Comparison of ENCODE assay signal across 16 cellular contexts in the genomic region with DNA sequence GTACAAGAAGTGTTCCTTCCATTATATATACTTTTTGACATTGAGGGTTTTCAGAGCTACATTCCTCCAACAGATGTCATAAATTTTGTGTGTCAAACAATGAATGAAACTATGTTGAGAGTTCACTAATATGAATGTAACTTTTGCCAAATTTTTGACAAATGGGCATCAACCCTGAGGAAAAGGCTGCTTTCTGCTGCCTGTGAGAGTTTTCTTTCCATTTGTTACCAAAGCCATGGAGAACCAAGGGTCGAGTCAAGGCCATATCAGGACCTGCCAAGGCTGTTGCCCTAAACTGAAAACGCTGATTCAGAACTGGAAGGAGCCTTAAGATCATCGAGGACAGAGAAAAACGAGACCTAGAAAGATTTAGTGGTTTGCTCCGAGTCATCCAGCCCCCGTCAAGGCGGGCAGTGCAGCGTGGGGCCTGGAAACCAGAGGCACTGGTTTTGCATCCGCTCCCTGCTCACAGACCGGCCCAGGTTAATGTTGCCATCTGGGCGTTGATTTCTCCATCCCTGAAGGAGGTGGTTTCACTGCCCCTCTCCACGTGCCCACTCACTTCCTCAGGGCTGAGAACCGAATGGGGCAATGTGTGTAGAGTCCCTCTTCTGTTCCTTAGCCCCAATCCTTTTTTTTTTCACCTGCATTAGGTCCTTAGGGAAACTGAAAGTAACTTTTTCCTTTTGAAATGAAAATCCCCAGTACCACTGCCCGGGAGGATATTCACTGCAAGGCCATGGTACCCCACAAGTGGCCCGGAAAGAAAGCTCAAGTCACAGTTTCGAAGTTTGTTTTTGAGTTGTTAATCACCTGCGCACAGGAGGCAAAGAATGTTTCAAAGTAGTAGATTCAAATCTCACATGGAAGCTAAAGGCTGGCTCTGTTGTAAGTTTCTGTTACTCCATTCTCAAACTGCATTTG. TPM values are rescaled to one million over a fixed set of nuclear protein-coding genes. Genes with fewer than 3 reads are reported as not detected.
DNase-seq lines count a peak whose midpoint lies in the region; ATAC-seq and TF ChIP-seq lines count a peak whose summit lies in the region.
"Had no signal": no experiment of that assay in that cellular context is flagged by ENCODE, and none has a peak within 500 bp of the region (broad histone marks: within the 10 kb centered on the region; RNA-seq: fewer than 3 reads in every experiment).

No MANE protein-coding gene starts in this region.

- H3K27ac ChIP-seq in IMR-90 (ENCODE audit: insufficient read depth, low read length) (peak overlapping the region; percentile 39), brain microvascular endothelial cell (peak overlapping the region; percentile 1), tibial nerve (peak overlapping the region in 1 of 4 donors; percentile 30)
- H3K27ac ChIP-seq: breast epithelium had no signal

- no peak for TF ChIP-seq RAD21 in IMR-90 (IDR thresholded peaks at IDR 0.05; ENCODE audit: low read length)

- H3K56ac ChIP-seq in IMR-90 (ENCODE audit: extremely low read depth, insufficient read depth, low read length), result peak overlapping the region; percentile 17; the same call in 1 of the 2 replicates

- H3K9me3 ChIP-seq in IMR-90 (ENCODE audit: control insufficient read depth, insufficient read depth, low read length) (no peaks in the 10 kb centered on the region), tibial nerve (no peaks in the 10 kb centered on the region)
- H3K9me3 ChIP-seq: breast epithelium had no signal

- H3K23ac ChIP-seq in IMR-90 (ENCODE audit: low read depth, low read length), result peak overlapping the region; percentile 34

- CTCF ChIA-PET in IMR-90 (lab: Yijun Ruan, JAX), result interaction anchor here (0.7 to 1.1 kb wide), 2 partner anchors 18 to 75 kb away, joined by 3 read pairs; no protein-coding TSS in a partner anchor

- in situ Hi-C loops in IMR-90 (cut with MboI; ENCODE audit: low sequenced_read_pairs) (no loop called here), brain microvascular endothelial cell (cut with HindIII; ENCODE audit: low pct_ligation_motif_present, low sequenced_read_pairs) (no loop called here)

- peak overlapping the region; percentile 21 for H2BK120ac ChIP-seq in IMR-90 (ENCODE audit: low read depth, low read length)

- 54% methylated on average over 12 of the region's 17 CpGs; no CpG with 5 or more reads in 1 of the 2 experiments for WGBS in IMR-90 (ENCODE audit: extremely low coverage in 2 of 2, insufficient read length in 1 of 2), 2 experiments
- 55 to 58% methylated on average over 17 of the region's 17 CpGs for WGBS in tibial nerve, 2 donors

- H3K9me1 ChIP-seq in IMR-90 (ENCODE audit: insufficient read depth, low read length), result peaks cover 17% of the 10 kb centered on the region

- H2BK5ac ChIP-seq in IMR-90 (ENCODE audit: low read depth, low read length, poor library complexity, severe bottlenecking), result peak overlapping the region; percentile 46

- 0 out of 2 replicates have a peak overlapping the region, but pooled peaks have one; percentile 39 for H3K9ac ChIP-seq in IMR-90 (ENCODE audit: low read depth, low read length)

- peak overlapping the region; percentile 8 for H4K5ac ChIP-seq in IMR-90 (ENCODE audit: low read depth, low read length)

- H2AK9ac ChIP-seq in IMR-90 (replicated peaks; ENCODE audit: low read depth, low read length, poor library complexity), result no peak overlapping the region

- H3K18ac ChIP-seq in IMR-90 (ENCODE audit: low read depth, low read length), result peak overlapping the region; percentile 58

- dilution Hi-C loops in IMR-90 (cut with HindIII; ENCODE audit: low sequenced_read_pairs, unreplicated experiment), result no loop called here

- H4K8ac ChIP-seq in IMR-90 (ENCODE audit: low read depth in 2 of 2, low read length in 2 of 2), result peak overlapping the region; percentile 29 to 53; a peak in 3 of 4 replicates

- H3K4me1 ChIP-seq in IMR-90 (ENCODE audit: control insufficient read depth, insufficient read depth, low read length) (peaks cover 17% of the 10 kb centered on the region), tibial nerve (peaks cover 0 to 18% (median 6%) of the 10 kb centered on the region in 4 donors)
- H3K4me1 ChIP-seq: breast epithelium had no signal

- peaks cover 2 to 7% of the 10 kb centered on the region in 2 experiments; a peak in 1 of 4 replicates for H3K79me1 ChIP-seq in IMR-90 (ENCODE audit: low read depth in 1 of 2, low read length in 2 of 2)

- H2BK15ac ChIP-seq in IMR-90 (ENCODE audit: low read depth, low read length), result peak overlapping the region; percentile 23; the same call in 1 of the 3 replicates

- POLR2A ChIA-PET in IMR-90 (lab: Charles Lee; ENCODE audit: unreplicated experiment), result no interaction called here

- H4K20me1 ChIP-seq in IMR-90 (ENCODE audit: insufficient read depth, low read length), result peaks cover 31% of the 10 kb centered on the region

- peak overlapping the region; percentile 61 for H4K91ac ChIP-seq in IMR-90 (ENCODE audit: insufficient read depth, low read depth, low read length)

- peak overlapping the region; percentile 76 for H3K4ac ChIP-seq in IMR-90 (ENCODE audit: low read depth, low read length)

- H3K14ac ChIP-seq in IMR-90 (replicated peaks; ENCODE audit: low read depth, low read length), result peak overlapping the region; percentile 49; the same call in 1 of the 2 replicates

- H3K4me3 ChIP-seq in IMR-90 (ENCODE audit: insufficient read depth, low read depth, low read length), result no peak overlapping the region
- H3K4me3 ChIP-seq in brain microvascular endothelial cell (ENCODE audit: low read depth, low read length), result no peak overlapping the region
- H3K4me3 ChIP-seq in tibial nerve, result no peak overlapping the region
- H3K4me3 ChIP-seq: breast epithelium had no signal

- no TSS peak for BruUV-seq in IMR-90 (replicated peaks; lab: Mats Ljungman, UMichigan)

- TF ChIP-seq EP300 in tibial nerve (IDR thresholded peaks at IDR 0.05), result no peak

- DNase-seq in IMR-90 (peak; percentile 46), brain microvascular endothelial cell (peak; percentile 27), kidney tubule cell (ENCODE audit: low spot score) (peak; percentile 23), stromal cell of bone marrow (ENCODE audit: low read depth) (peak; percentile 47), H4 (ENCODE audit: low spot score) (no peak), tibial nerve (ENCODE audit: low spot score in 2 of 2) (no peak), SHP77 treated with DMSO at 0.1 percent for 48 hours (lab: John Stamatoyannopoulos, UW) (no peak), Right ventricle myocardium inferior (ENCODE audit: missing footprints) (no peak)
- DNase-seq: activated CD4-positive, alpha-beta T cell treated with anti-CD3 and anti-CD28 coated beads for 1 hour; CD4-positive, alpha-beta T cell; left colon; NCI-H146; stimulated activated CD4-positive, alpha-beta T cell treated with anti-CD3 and anti-CD28 coated beads, Interleukin-1b, Interleukin-23, amount 100 ng/mL, for 48 hours; stimulated activated naive B cell treated with anti-CD40 and anti-IgM and Interleukin-4, amounts not matched to agents 10 μg/mL and 1 μg/mL and 100 μg/mL, for 72 hours; SW 1271 had no signal

- H3K27me3 ChIP-seq in IMR-90 (ENCODE audit: control insufficient read depth, insufficient read depth, low read length) (no peaks in the 10 kb centered on the region), brain microvascular endothelial cell (replicated peaks) (no peaks in the 10 kb centered on the region), tibial nerve (no peaks in the 10 kb centered on the region)
- H3K27me3 ChIP-seq: breast epithelium had no signal

- TF ChIP-seq POLR2A in IMR-90 (IDR thresholded peaks at IDR 0.05; ENCODE audit: low read depth, low read length) (no peak), tibial nerve (IDR thresholded peaks at IDR 0.05) (no peak)

- peak; percentile 2; the same call in 1 of the 2 replicates for ATAC-seq in IMR-90 (ENCODE audit: low read depth)
- no peak for ATAC-seq in Right ventricle myocardium inferior
- ATAC-seq: left colon; stimulated activated naive B cell treated with anti-CD40 and anti-IgM and Interleukin-4, amounts not matched to agents 10 μg/mL and 1 μg/mL and 100 μg/mL, for 72 hours had no signal

- TF ChIP-seq CTCF in IMR-90 (conservative IDR thresholded peaks at IDR 0.05; ENCODE audit: low read depth, low read length) (no peak), brain microvascular endothelial cell (IDR thresholded peaks at IDR 0.05; ENCODE audit: low read depth, low read length, missing control alignments) (no peak), tibial nerve (IDR thresholded peaks at IDR 0.05) (no peak)

- H2AFZ ChIP-seq in IMR-90 (replicated peaks; ENCODE audit: low read length, poor library complexity), result peak overlapping the region; percentile 75

- H2BK20ac ChIP-seq in IMR-90 (ENCODE audit: low read depth, low read length), result peak overlapping the region; percentile 69

- H3K36me3 ChIP-seq in IMR-90 (ENCODE audit: control insufficient read depth, insufficient read depth, low read length) (peaks cover 16% of the 10 kb centered on the region), brain microvascular endothelial cell (replicated peaks) (peaks cover 23% of the 10 kb centered on the region), tibial nerve (peaks cover 0 to 17% (median 0%) of the 10 kb centered on the region in 3 donors)
- H3K36me3 ChIP-seq: breast epithelium had no signal

- H3K4me2 ChIP-seq in IMR-90 (ENCODE audit: low read depth, low read length), result peak overlapping the region; percentile 36

- peak overlapping the region; percentile 86; the same call in 1 of the 2 replicates for H2AK5ac ChIP-seq in IMR-90 (ENCODE audit: low read depth, low read length)

- intact Hi-C loops in IMR-90 (cut with micrococcal nuclease), result no loop called here
- intact Hi-C loops in Right ventricle myocardium inferior (cut with DNase I), result no loop called here

TF ChIP-seq in IMR-90, 13 proteins besides CTCF, POLR2A, EP300 and RAD21 (continues in another document):
- no peak for TF ChIP-seq MXI1 (IDR thresholded peaks at IDR 0.05; ENCODE audit: borderline replicate concordance, low read depth, low read length)
- 0 out of 2 replicates have a peak, but pooled peaks have one; percentile 15 for TF ChIP-seq BHLHE40 (IDR thresholded peaks at IDR 0.05; ENCODE audit: low read depth, low read length)
- TF ChIP-seq SMC3 (IDR thresholded peaks at IDR 0.05; ENCODE audit: low read depth, low read length), result no peak
- TF ChIP-seq NFE2L2 (IDR thresholded peaks at IDR 0.05; ENCODE audit: low read depth, low read length), result no peak

RNA-seq across cellular contexts. Expression of gene TPM1, which starts 32.8 kb away (rescaled TPM):
- 661 and 997 TPM in 2 replicates for total RNA-seq in IMR-90 (2012; rRNA removed)
- polyA plus RNA-seq in IMR-90 (2012; rRNA removed), result 1,566 and 1,623 TPM in 2 replicates
- polyA plus RNA-seq in IMR-90 (2012; cell fraction: cytosol; rRNA removed), result 700 and 932 TPM in 2 replicates
- 972 and 2,415 TPM in 2 replicates for polyA plus RNA-seq in IMR-90 (2012; cell fraction: nucleus; rRNA removed; ENCODE audit: low replicate concordance)
- 375 and 436 TPM in 2 replicates for total RNA-seq in H4 (2014; rRNA removed; shearing (Covaris generic))
- 100 to 1,000 TPM; 311 to 468 (median 366) TPM for total RNA-seq in tibial nerve
- total RNA-seq in Right ventricle myocardium inferior, result 13,805 TPM

RNA-seq across cellular contexts. Expression of gene LACTB, which starts 46.3 kb away (rescaled TPM):
- total RNA-seq in IMR-90 (2012; rRNA removed), result 12.9 and 41.7 TPM in 2 replicates
- polyA plus RNA-seq in IMR-90 (2012; rRNA removed), result 31.0 and 32.7 TPM in 2 replicates
- 11.5 and 15.9 TPM in 2 replicates for polyA plus RNA-seq in IMR-90 (2012; cell fraction: cytosol; rRNA removed)
- 11.3 and 22.6 TPM in 2 replicates for polyA plus RNA-seq in IMR-90 (2012; cell fraction: nucleus; rRNA removed; ENCODE audit: low replicate concordance)
- total RNA-seq in H4 (2014; rRNA removed; shearing (Covaris generic)), result 25.0 and 34.3 TPM in 2 replicates
- total RNA-seq in tibial nerve, result 10 to 100 TPM in 3 of 4 donors, 1 to 10 TPM in 1; 9.0 to 18.4 (median 16.5) TPM
- total RNA-seq in Right ventricle myocardium inferior, result 29.5 TPM

Comparison
In these comparisons a context has a peak if more than half of its experiments do, and no peak if none do; other contexts are left out.
1. DNase-seq: peak in IMR-90 (single experiment), brain microvascular endothelial cell (single experiment), kidney tubule cell (single experiment) and stromal cell of bone marrow (single experiment); none in H4 (single experiment), tibial nerve (0 of 2), SHP77 treated with DMSO at 0.1 percent for 48 hours (single experiment) and Right ventricle myocardium inferior (single experiment).
2. RNA of gene TPM1, which starts 32.8 kb away (total RNA-seq): 13,805 TPM in Right ventricle myocardium inferior (single experiment); 661 to 997 TPM in IMR-90, 375 to 436 TPM in H4 and 311 to 468 TPM in tibial nerve; every median in the first group is over 10 times any median in the second.